Comparison of ENCODE assay signal across 17 cellular contexts in genomic region chr2:99492721-99493120, GRCh38. TPM values are rescaled to one million over a fixed set of nuclear protein-coding genes. Genes with fewer than 3 reads are reported as not detected.
DNase-seq lines count a peak whose midpoint lies in the region; ATAC-seq and TF ChIP-seq lines count a peak whose summit lies in the region.
"Had no signal": no experiment of that assay in that cellular context is flagged by ENCODE, and none has a peak within 500 bp of the region (broad histone marks: within the 10 kb centered on the region; RNA-seq: fewer than 3 reads in every experiment).

No MANE protein-coding gene starts in this region.

- no peaks in the 10 kb centered on the region for H3K9me3 Mint-ChIP-seq in activated CD8-positive, alpha-beta T cell treated with anti-CD3 and anti-CD28 coated beads for 36 hours
- H3K9me3 Mint-ChIP-seq in activated CD8-positive, alpha-beta T cell treated with anti-CD3 and anti-CD28 coated beads, Interleukin-2, amount 10 ng/mL, durations not matched to agents 7 days and 5 days (ENCODE audit: insufficient read depth): no peaks in the 10 kb centered on the region
- H3K9me3 Mint-ChIP-seq in CD4-positive, alpha-beta memory T cell: peaks cover 0 to 2% (median 0%) of the 10 kb centered on the region in 8 donors
- no peaks in the 10 kb centered on the region for H3K9me3 Mint-ChIP-seq in activated naive CD8-positive, alpha-beta T cell treated with anti-CD3 and anti-CD28 coated beads, Interleukin-2, amount 50 U/mL, for 24 hours
- H3K9me3 Mint-ChIP-seq in stimulated activated naive CD8-positive, alpha-beta T cell treated with anti-CD3 and anti-CD28 coated beads, Interleukin-15, amount 100 ng/mL, for 72 hours: no peaks in the 10 kb centered on the region
- H3K9me3 Mint-ChIP-seq: CD4-positive, alpha-beta T cell had no signal

- H3K36me3 Mint-ChIP-seq in activated CD8-positive, alpha-beta T cell treated with anti-CD3 and anti-CD28 coated beads for 36 hours (ENCODE audit: low read depth): peaks cover 7% of the 10 kb centered on the region
- H3K36me3 Mint-ChIP-seq in activated CD8-positive, alpha-beta T cell treated with anti-CD3 and anti-CD28 coated beads, Interleukin-2, amount 10 ng/mL, durations not matched to agents 7 days and 5 days (ENCODE audit: low read depth): peaks cover 4% of the 10 kb centered on the region
- H3K36me3 Mint-ChIP-seq in CD4-positive, alpha-beta memory T cell: peaks cover 0 to 9% of the 10 kb centered on the region in 2 donors
- H3K36me3 Mint-ChIP-seq in activated naive CD8-positive, alpha-beta T cell treated with anti-CD3 and anti-CD28 coated beads, Interleukin-2, amount 50 U/mL, for 24 hours (ENCODE audit: low read depth): peaks cover 10% of the 10 kb centered on the region

- no peak for DNase-seq in activated CD8-positive, alpha-beta T cell treated with anti-CD3 and anti-CD28 coated beads for 36 hours
- no peak for DNase-seq in activated CD8-positive, alpha-beta T cell treated with anti-CD3 and anti-CD28 coated beads, Interleukin-2, amount 10 ng/mL, durations not matched to agents 7 days and 5 days
- no peak for DNase-seq in CD4-positive, alpha-beta memory T cell
- DNase-seq in activated naive CD8-positive, alpha-beta T cell treated with anti-CD3 and anti-CD28 coated beads, Interleukin-2, amount 50 U/mL, for 24 hours: no peak
- no peak for DNase-seq in stimulated activated naive CD8-positive, alpha-beta T cell treated with anti-CD3 and anti-CD28 coated beads, Interleukin-15, amount 100 ng/mL, for 72 hours
- DNase-seq in NCI-H748 (lab: John Stamatoyannopoulos, UW; ENCODE audit: unreplicated experiment) (no peak), NCI-H774 (lab: John Stamatoyannopoulos, UW) (no peak)
- DNase-seq: AML-193; CD4-positive, alpha-beta T cell; DMS153; DMS79; GDM1; GM23248 had no signal

- peaks cover 1% of the 10 kb centered on the region for H3K27me3 Mint-ChIP-seq in activated CD8-positive, alpha-beta T cell treated with anti-CD3 and anti-CD28 coated beads for 36 hours
- peaks cover 4% of the 10 kb centered on the region for H3K27me3 Mint-ChIP-seq in activated CD8-positive, alpha-beta T cell treated with anti-CD3 and anti-CD28 coated beads, Interleukin-2, amount 10 ng/mL, durations not matched to agents 7 days and 5 days (ENCODE audit: low read depth)
- H3K27me3 Mint-ChIP-seq in CD4-positive, alpha-beta memory T cell: peaks cover 6 to 10% of the 10 kb centered on the region in 2 donors
- peaks cover 2% of the 10 kb centered on the region for H3K27me3 Mint-ChIP-seq in activated naive CD8-positive, alpha-beta T cell treated with anti-CD3 and anti-CD28 coated beads, Interleukin-2, amount 50 U/mL, for 24 hours
- H3K27me3 Mint-ChIP-seq in stimulated activated naive CD8-positive, alpha-beta T cell treated with anti-CD3 and anti-CD28 coated beads, Interleukin-15, amount 100 ng/mL, for 72 hours: no peaks in the 10 kb centered on the region

- peaks cover 17% of the 10 kb centered on the region for H3K4me1 ChIP-seq in CD4-positive, alpha-beta memory T cell (ENCODE audit: insufficient read depth, low read length)

- H3K36me3 ChIP-seq in CD4-positive, alpha-beta memory T cell (ENCODE audit: insufficient read depth, low read length): no peaks in the 10 kb centered on the region
- H3K36me3 ChIP-seq: HAP-1 had no signal

- no peak overlapping the region for H3K27ac ChIP-seq in CD4-positive, alpha-beta memory T cell (ENCODE audit: low read depth, low read length)
- H3K27ac ChIP-seq: 22Rv1, A549, C4-2B, GM23248 had no signal

- no peak for TF ChIP-seq CTCF in activated CD8-positive, alpha-beta T cell treated with anti-CD3 and anti-CD28 coated beads for 36 hours (IDR thresholded peaks at IDR 0.05)

- no peaks in the 10 kb centered on the region for H3K9me3 ChIP-seq in CD4-positive, alpha-beta memory T cell (ENCODE audit: control insufficient read depth in 1 of 2, low read length in 2 of 2)
- H3K9me3 ChIP-seq: A549, HAP-1 had no signal

- intact Hi-C loops in activated CD8-positive, alpha-beta T cell treated with anti-CD3 and anti-CD28 coated beads for 36 hours (cut with micrococcal nuclease): no loop called here
- intact Hi-C loops in CD4-positive, alpha-beta memory T cell (cut with micrococcal nuclease): loop anchor here (5.0 kb wide), 2 partner anchors 65 to 405 kb away; no protein-coding TSS in a partner anchor

- H3K4me3 ChIP-seq in CD4-positive, alpha-beta memory T cell (ENCODE audit: low read length in 2 of 2): no peak overlapping the region
- H3K4me3 ChIP-seq: A549, GM23248, HAP-1 had no signal

- CTCF ChIA-PET in activated CD8-positive, alpha-beta T cell treated with anti-CD3 and anti-CD28 coated beads for 36 hours (lab: Charles Lee): no interaction called here
- CTCF ChIA-PET in activated CD8-positive, alpha-beta T cell treated with anti-CD3 and anti-CD28 coated beads, Interleukin-2, amount 10 ng/mL, durations not matched to agents 7 days and 5 days (lab: Charles Lee): no interaction called here
- CTCF ChIA-PET in CD4-positive, alpha-beta memory T cell (lab: Charles Lee; ENCODE audit: partially characterized antibody): no interaction called here

- no peaks in the 10 kb centered on the region for H3K27me3 ChIP-seq in CD4-positive, alpha-beta memory T cell (ENCODE audit: insufficient read depth, low read length)

- H3K4me3 Mint-ChIP-seq in activated CD8-positive, alpha-beta T cell treated with anti-CD3 and anti-CD28 coated beads for 36 hours: no peak overlapping the region
- H3K4me3 Mint-ChIP-seq in activated CD8-positive, alpha-beta T cell treated with anti-CD3 and anti-CD28 coated beads, Interleukin-2, amount 10 ng/mL, durations not matched to agents 7 days and 5 days: no peak overlapping the region
- H3K4me3 Mint-ChIP-seq in CD4-positive, alpha-beta memory T cell: no peak overlapping the region
- H3K4me3 Mint-ChIP-seq in activated naive CD8-positive, alpha-beta T cell treated with anti-CD3 and anti-CD28 coated beads, Interleukin-2, amount 50 U/mL, for 24 hours: no peak overlapping the region
- H3K4me3 Mint-ChIP-seq in stimulated activated naive CD8-positive, alpha-beta T cell treated with anti-CD3 and anti-CD28 coated beads, Interleukin-15, amount 100 ng/mL, for 72 hours: no peak overlapping the region

- POLR2A ChIA-PET in activated CD8-positive, alpha-beta T cell treated with anti-CD3 and anti-CD28 coated beads for 36 hours (lab: Charles Lee): no interaction called here
- POLR2A ChIA-PET in activated CD8-positive, alpha-beta T cell treated with anti-CD3 and anti-CD28 coated beads, Interleukin-2, amount 10 ng/mL, durations not matched to agents 7 days and 5 days (lab: Charles Lee): no interaction called here
- POLR2A ChIA-PET in CD4-positive, alpha-beta memory T cell (lab: Charles Lee; ENCODE audit: partially characterized antibody): no interaction called here

- peak overlapping the region; percentile 30 for H3K27ac Mint-ChIP-seq in activated CD8-positive, alpha-beta T cell treated with anti-CD3 and anti-CD28 coated beads for 36 hours
- no peak overlapping the region for H3K27ac Mint-ChIP-seq in activated CD8-positive, alpha-beta T cell treated with anti-CD3 and anti-CD28 coated beads, Interleukin-2, amount 10 ng/mL, durations not matched to agents 7 days and 5 days
- H3K27ac Mint-ChIP-seq in CD4-positive, alpha-beta memory T cell: peak overlapping the region in 5 of 7 donors; percentile 13 to 83 (median 39)
- peak overlapping the region; percentile 48 for H3K27ac Mint-ChIP-seq in activated naive CD8-positive, alpha-beta T cell treated with anti-CD3 and anti-CD28 coated beads, Interleukin-2, amount 50 U/mL, for 24 hours
- H3K27ac Mint-ChIP-seq in stimulated activated naive CD8-positive, alpha-beta T cell treated with anti-CD3 and anti-CD28 coated beads, Interleukin-15, amount 100 ng/mL, for 72 hours: peak overlapping the region; percentile 48 to 77

- H3K4me1 Mint-ChIP-seq in activated CD8-positive, alpha-beta T cell treated with anti-CD3 and anti-CD28 coated beads for 36 hours (ENCODE audit: low read depth): peaks cover 26% of the 10 kb centered on the region
- H3K4me1 Mint-ChIP-seq in activated CD8-positive, alpha-beta T cell treated with anti-CD3 and anti-CD28 coated beads, Interleukin-2, amount 10 ng/mL, durations not matched to agents 7 days and 5 days (ENCODE audit: low read depth): peaks cover 13% of the 10 kb centered on the region
- peaks cover 12 to 21% (median 14%) of the 10 kb centered on the region in 4 donors for H3K4me1 Mint-ChIP-seq in CD4-positive, alpha-beta memory T cell
- H3K4me1 Mint-ChIP-seq in activated naive CD8-positive, alpha-beta T cell treated with anti-CD3 and anti-CD28 coated beads, Interleukin-2, amount 50 U/mL, for 24 hours: peaks cover 60% of the 10 kb centered on the region
- peaks cover 42% of the 10 kb centered on the region for H3K4me1 Mint-ChIP-seq in stimulated activated naive CD8-positive, alpha-beta T cell treated with anti-CD3 and anti-CD28 coated beads, Interleukin-15, amount 100 ng/mL, for 72 hours

- ATAC-seq in activated CD8-positive, alpha-beta T cell treated with anti-CD3 and anti-CD28 coated beads for 36 hours: no peak
- ATAC-seq in activated CD8-positive, alpha-beta T cell treated with anti-CD3 and anti-CD28 coated beads, Interleukin-2, amount 10 ng/mL, durations not matched to agents 7 days and 5 days: no peak
- ATAC-seq in activated naive CD8-positive, alpha-beta T cell treated with anti-CD3 and anti-CD28 coated beads, Interleukin-2, amount 50 U/mL, for 24 hours: no peak
- no peak for ATAC-seq in stimulated activated naive CD8-positive, alpha-beta T cell treated with anti-CD3 and anti-CD28 coated beads, Interleukin-15, amount 100 ng/mL, for 72 hours
- ATAC-seq: A549 had no signal

RNA-seq across cellular contexts. Expression of gene REV1, which starts 2.9 kb away (rescaled TPM):
- 10 to 100 TPM; 29.2 to 31.1 TPM for total RNA-seq in activated CD8-positive, alpha-beta T cell treated with anti-CD3 and anti-CD28 coated beads for 36 hours
- 10 to 100 TPM; 39.4 to 42.1 TPM for total RNA-seq in activated CD8-positive, alpha-beta T cell treated with anti-CD3 and anti-CD28 coated beads, Interleukin-2, amount 10 ng/mL, durations not matched to agents 7 days and 5 days
- total RNA-seq in CD4-positive, alpha-beta memory T cell: 10 to 100 TPM; 60.1 to 62.0 TPM
- polyA plus RNA-seq in CD4-positive, alpha-beta memory T cell: 10 to 100 TPM; 17.0 to 22.3 TPM
